ENCODE assay signal across 9 cellular contexts in the genomic region with DNA sequence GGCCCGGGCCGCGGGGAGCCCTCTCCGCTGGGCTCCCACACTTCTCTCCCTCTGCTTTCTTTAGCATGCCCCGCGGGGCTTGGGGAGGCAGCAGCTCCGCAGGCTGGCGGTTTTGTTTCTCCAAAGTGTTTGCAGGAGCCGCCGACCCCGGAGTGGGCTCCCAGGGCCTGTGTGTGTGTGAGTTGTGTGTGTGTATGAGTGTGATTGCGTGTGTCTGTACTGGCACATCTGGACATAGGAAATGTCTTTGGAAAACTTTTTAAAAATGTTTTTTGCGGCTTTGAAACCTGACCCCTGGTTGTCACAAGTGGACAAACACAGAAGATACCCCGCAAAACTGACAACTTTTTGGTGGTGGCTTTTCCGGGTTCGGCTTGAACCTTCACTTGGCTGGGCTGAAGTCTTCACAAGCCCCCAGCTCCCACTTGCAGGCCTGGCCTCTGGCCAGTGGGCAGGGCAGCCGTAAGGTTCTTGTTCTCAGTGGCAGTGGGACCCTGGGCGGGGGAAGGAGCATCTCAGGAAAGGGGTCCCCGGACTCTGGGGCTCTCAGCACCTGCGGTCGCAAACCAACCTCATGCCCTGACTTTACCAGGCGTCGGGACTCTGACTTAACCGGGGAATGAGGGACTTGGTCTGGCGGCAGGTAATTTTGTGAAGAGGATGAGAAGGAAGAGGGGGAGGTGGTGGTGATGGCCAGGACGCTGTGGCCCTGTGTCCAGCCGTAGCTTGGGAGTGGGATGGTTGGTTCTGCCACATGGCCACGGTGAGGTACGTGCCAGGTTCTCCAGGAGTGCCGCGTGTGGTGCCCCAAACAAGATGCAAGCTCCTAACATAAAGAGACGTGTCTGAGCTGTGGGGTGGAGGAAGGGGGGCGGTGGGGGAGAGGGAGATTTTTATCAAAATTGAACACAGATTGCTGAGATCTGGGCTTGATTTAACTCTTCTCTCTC. TPM values are rescaled to one million over a fixed set of nuclear protein-coding genes. Genes with fewer than 3 reads are reported as not detected.
DNase-seq lines count a peak whose midpoint lies in the region; ATAC-seq and TF ChIP-seq lines count a peak whose summit lies in the region.
"Had no signal": no experiment of that assay in that cellular context is flagged by ENCODE, and none has a peak within 500 bp of the region (broad histone marks: within the 10 kb centered on the region; RNA-seq: fewer than 3 reads in every experiment).

No MANE protein-coding gene starts in this region.

- peak; percentile 7 for TF ChIP-seq CTCF in cardiac muscle cell (IDR thresholded peaks at IDR 0.05; ENCODE audit: low read depth, low read length)
- TF ChIP-seq CTCF in neural cell (IDR thresholded peaks at IDR 0.05; ENCODE audit: poor library complexity, severe bottlenecking) = no peak
- no peak for TF ChIP-seq CTCF in uterus (IDR thresholded peaks at IDR 0.05)
- TF ChIP-seq CTCF in CD8-positive, alpha-beta T cell (IDR thresholded peaks at IDR 0.05) = no peak

- no peaks in the 10 kb centered on the region for H3F3A ChIP-seq in neural cell (ENCODE audit: insufficient read depth, low read length, poor library complexity, severe bottlenecking)

- intact Hi-C loops in cardiac septum (cut with DNase I) = no loop called here
- intact Hi-C loops in uterus (cut with DNase I; ENCODE audit: low total_unique reads) = no loop called here
- intact Hi-C loops in CD8-positive, alpha-beta T cell (cut with DNase I, micrococcal nuclease) = no loop called here

- DNase-seq in cardiac muscle cell (ENCODE audit: low read depth in 1 of 2, low spot score in 1 of 2) = no peak
- no peak for DNase-seq in cardiac septum (ENCODE audit: low spot score)
- DNase-seq in fibroblast of gingiva (ENCODE audit: low read depth) = peak; percentile 6
- peak; percentile 30 to 38 for DNase-seq in uterus
- DNase-seq in NCI-H146 (lab: John Stamatoyannopoulos, UW) = no peak
- no peak for DNase-seq in CD8-positive, alpha-beta T cell
- no peak for DNase-seq in T-helper 2 cell

- H2AFZ ChIP-seq in neural cell (ENCODE audit: low read depth, low read length) = no peak overlapping the region

- no peaks in the 10 kb centered on the region for H3K9me2 ChIP-seq in neural cell (ENCODE audit: insufficient read depth, low read length)

- H3K4me1 ChIP-seq in cardiac muscle cell (ENCODE audit: low read depth) (peaks cover 9% of the 10 kb centered on the region), uterus (no peaks in the 10 kb centered on the region)
- no peaks in the 10 kb centered on the region for H3K4me1 ChIP-seq in CD8-positive, alpha-beta T cell (ENCODE audit: insufficient read depth, low read length)

- CTCF ChIA-PET in CD8-positive, alpha-beta T cell (lab: Charles Lee) = no interaction called here

- POLR2A ChIA-PET in CD8-positive, alpha-beta T cell (lab: Charles Lee) = no interaction called here

- no peak for TF ChIP-seq EP300 in neural cell (conservative IDR thresholded peaks at IDR 0.05; ENCODE audit: poor library complexity, severe bottlenecking)

- H3K27ac ChIP-seq in cardiac muscle cell (no peak overlapping the region), neural cell (ENCODE audit: low read length) (no peak overlapping the region), uterus (peak overlapping the region; percentile 77 to 86)
- no peak overlapping the region for H3K27ac ChIP-seq in CD8-positive, alpha-beta T cell (ENCODE audit: low read depth, low read length)

- H3K9me3 Mint-ChIP-seq in CD8-positive, alpha-beta T cell = no peaks in the 10 kb centered on the region
- H3K9me3 Mint-ChIP-seq: activated T-helper 17 cell treated with anti-CD3 and anti-CD28 coated beads, Interleukin-2, amount 50 U/mL, for 72 hours had no signal

- no peak overlapping the region for H3K4me2 ChIP-seq in neural cell (ENCODE audit: low read length)

- no peaks in the 10 kb centered on the region for H3K79me2 ChIP-seq in neural cell (replicated peaks; ENCODE audit: insufficient read depth, low read length)

- peak overlapping the region; percentile 39 for H3K9ac ChIP-seq in neural cell (ENCODE audit: low read length)

- H3K27me3 ChIP-seq in cardiac muscle cell = peaks cover 4% of the 10 kb centered on the region
- peaks cover 24% of the 10 kb centered on the region for H3K27me3 ChIP-seq in neural cell (ENCODE audit: insufficient read depth, low read depth, low read length)
- no peaks in the 10 kb centered on the region for H3K27me3 ChIP-seq in uterus
- H3K27me3 ChIP-seq in CD8-positive, alpha-beta T cell (ENCODE audit: insufficient read depth, low read length) = peaks cover 9% of the 10 kb centered on the region

- H3K4me3 ChIP-seq in cardiac muscle cell (peak overlapping the region; percentile 47), neural cell (ENCODE audit: low read length) (peak overlapping the region; percentile 65), uterus (peak overlapping the region; percentile 59 to 71)
- no peak overlapping the region for H3K4me3 ChIP-seq in CD8-positive, alpha-beta T cell (ENCODE audit: low read depth, low read length)

- ATAC-seq in CD8-positive, alpha-beta T cell = no peak
- ATAC-seq: activated T-helper 17 cell treated with anti-CD3 and anti-CD28 coated beads, Interleukin-2, amount 50 U/mL, for 72 hours had no signal

- no peak overlapping the region for H3K4me3 Mint-ChIP-seq in CD8-positive, alpha-beta T cell
- H3K4me3 Mint-ChIP-seq: activated T-helper 17 cell treated with anti-CD3 and anti-CD28 coated beads, Interleukin-2, amount 50 U/mL, for 72 hours had no signal

- H3K9me3 ChIP-seq in cardiac muscle cell (ENCODE audit: low read depth) (no peaks in the 10 kb centered on the region), neural cell (ENCODE audit: low read length) (no peaks in the 10 kb centered on the region), uterus (no peaks in the 10 kb centered on the region)
- no peaks in the 10 kb centered on the region for H3K9me3 ChIP-seq in CD8-positive, alpha-beta T cell (ENCODE audit: low read length)

- TF ChIP-seq POLR2A in uterus (IDR thresholded peaks at IDR 0.05) = no peak

- no peaks in the 10 kb centered on the region for H3K4me1 Mint-ChIP-seq in CD8-positive, alpha-beta T cell (ENCODE audit: low read depth)
- H3K4me1 Mint-ChIP-seq: activated T-helper 17 cell treated with anti-CD3 and anti-CD28 coated beads, Interleukin-2, amount 50 U/mL, for 72 hours had no signal

- no peaks in the 10 kb centered on the region for H4K20me1 ChIP-seq in neural cell (ENCODE audit: insufficient read depth)

- H3K27me3 Mint-ChIP-seq in CD8-positive, alpha-beta T cell (ENCODE audit: low read depth) = peaks cover 42% of the 10 kb centered on the region

- TF ChIP-seq RAD21 in neural cell (conservative IDR thresholded peaks at IDR 0.05) = no peak

- H3K27ac Mint-ChIP-seq in CD8-positive, alpha-beta T cell = no peak overlapping the region
- H3K27ac Mint-ChIP-seq: activated T-helper 17 cell treated with anti-CD3 and anti-CD28 coated beads, Interleukin-2, amount 50 U/mL, for 72 hours had no signal

- H3K36me3 Mint-ChIP-seq in CD8-positive, alpha-beta T cell = no peaks in the 10 kb centered on the region

- H3K36me3 ChIP-seq in cardiac muscle cell (no peaks in the 10 kb centered on the region), neural cell (ENCODE audit: insufficient read depth, low read length) (no peaks in the 10 kb centered on the region), uterus (no peaks in the 10 kb centered on the region)
- no peaks in the 10 kb centered on the region for H3K36me3 ChIP-seq in CD8-positive, alpha-beta T cell (ENCODE audit: insufficient read depth, low read length)

TF ChIP-seq in neural cell, 6 proteins besides CTCF, POLR2A, EP300 and RAD21:
- TF ChIP-seq TAF1 (IDR thresholded peaks at IDR 0.05; ENCODE audit: low read depth) (no peak), SMC3 (conservative IDR thresholded peaks at IDR 0.05; ENCODE audit: poor library complexity) (no peak), MXI1 (conservative IDR thresholded peaks at IDR 0.05; ENCODE audit: poor library complexity, severe bottlenecking) (no peak), EZH2 (IDR thresholded peaks at IDR 0.05; ENCODE audit: borderline replicate concordance, insufficient read depth, low read length, poor library complexity, severe bottlenecking) (no peak)
- TF ChIP-seq, protein P1, sequence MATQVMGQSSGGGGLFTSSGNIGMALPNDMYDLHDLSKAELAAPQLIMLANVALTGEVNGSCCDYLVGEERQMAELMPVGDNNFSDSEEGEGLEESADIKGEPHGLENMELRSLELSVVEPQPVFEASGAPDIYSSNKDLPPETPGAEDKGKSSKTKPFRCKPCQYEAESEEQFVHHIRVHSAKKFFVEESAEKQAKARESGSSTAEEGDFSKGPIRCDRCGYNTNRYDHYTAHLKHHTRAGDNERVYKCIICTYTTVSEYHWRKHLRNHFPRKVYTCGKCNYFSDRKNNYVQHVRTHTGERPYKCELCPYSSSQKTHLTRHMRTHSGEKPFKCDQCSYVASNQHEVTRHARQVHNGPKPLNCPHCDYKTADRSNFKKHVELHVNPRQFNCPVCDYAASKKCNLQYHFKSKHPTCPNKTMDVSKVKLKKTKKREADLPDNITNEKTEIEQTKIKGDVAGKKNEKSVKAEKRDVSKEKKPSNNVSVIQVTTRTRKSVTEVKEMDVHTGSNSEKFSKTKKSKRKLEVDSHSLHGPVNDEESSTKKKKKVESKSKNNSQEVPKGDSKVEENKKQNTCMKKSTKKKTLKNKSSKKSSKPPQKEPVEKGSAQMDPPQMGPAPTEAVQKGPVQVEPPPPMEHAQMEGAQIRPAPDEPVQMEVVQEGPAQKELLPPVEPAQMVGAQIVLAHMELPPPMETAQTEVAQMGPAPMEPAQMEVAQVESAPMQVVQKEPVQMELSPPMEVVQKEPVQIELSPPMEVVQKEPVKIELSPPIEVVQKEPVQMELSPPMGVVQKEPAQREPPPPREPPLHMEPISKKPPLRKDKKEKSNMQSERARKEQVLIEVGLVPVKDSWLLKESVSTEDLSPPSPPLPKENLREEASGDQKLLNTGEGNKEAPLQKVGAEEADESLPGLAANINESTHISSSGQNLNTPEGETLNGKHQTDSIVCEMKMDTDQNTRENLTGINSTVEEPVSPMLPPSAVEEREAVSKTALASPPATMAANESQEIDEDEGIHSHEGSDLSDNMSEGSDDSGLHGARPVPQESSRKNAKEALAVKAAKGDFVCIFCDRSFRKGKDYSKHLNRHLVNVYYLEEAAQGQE (IDR thresholded peaks at IDR 0.05; ENCODE audit: borderline replicate concordance) = no peak

RNA-seq across cellular contexts. Expression of a gene that starts 0.6 kb away (rescaled TPM):
- total RNA-seq in cardiac muscle cell = 4.8 and 8.5 TPM in 2 replicates
- polyA plus RNA-seq in cardiac muscle cell = 3.4 and 7.5 TPM in 2 replicates
- 10.4 TPM for total RNA-seq in cardiac septum
- 0.62 and 1.2 TPM in 2 replicates for polyA plus RNA-seq in neural cell
- polyA minus RNA-seq in neural cell = 1.2 and 1.4 TPM in 2 replicates
- total RNA-seq in uterus = 10 to 100 TPM; 11.0 to 43.3 (median 26.4) TPM
- not detected for total RNA-seq in CD8-positive, alpha-beta T cell
- total RNA-seq: activated T-helper 17 cell treated with anti-CD3 and anti-CD28 coated beads, Interleukin-2, amount 50 U/mL, for 72 hours had no signal

Comparison
In these comparisons a context has a peak if more than half of its experiments do, and no peak if none do; other contexts are left out.
1. DNase-seq: peak in fibroblast of gingiva (single experiment) and uterus (2 of 2); none in cardiac muscle cell (0 of 2), cardiac septum (single experiment), NCI-H146 (single experiment), CD8-positive, alpha-beta T cell (0 of 7) and T-helper 2 cell (0 of 5).
2. H3K27ac ChIP-seq: peak in uterus (2 of 2); none in cardiac muscle cell (single experiment), neural cell (single experiment) and CD8-positive, alpha-beta T cell (single experiment).